In genomic region chrX:65846974-65847373, GRCh38 we compare ENCODE assay signal across 24 cellular contexts.
"Had no signal": no experiment of that assay in that cellular context is flagged by ENCODE, and none has a peak within 500 bp of the region (broad histone marks: within the 10 kb centered on the region; RNA-seq: fewer than 3 reads in every experiment).

No MANE protein-coding gene starts in this region.

- H3K4me1 ChIP-seq: left lung, lower lobe of right lung, right atrium auricular region, right lobe of liver, stomach, testis, thyroid gland, transverse colon, upper lobe of right lung had no signal

- H3K27ac ChIP-seq: left lung, lower lobe of right lung, ovary, right atrium auricular region, right lobe of liver, skin epidermis, stomach, testis, thyroid gland, transverse colon, upper lobe of right lung had no signal

- DNase-seq: hypothalamus; immature natural killer cell; kidney; left colon; left lung; lower lobe of right lung; mesendoderm; naive B cell; ovary; right lobe of liver; stimulated activated CD4-positive, alpha-beta T cell treated with anti-CD3 and anti-CD28 coated beads, Interleukin-12 subunit alpha, Interleukin-12 subunit beta, amount 100 ng/mL, for 4 hours; stimulated activated CD4-positive, alpha-beta T cell treated with anti-CD3 and anti-CD28 coated beads, Interleukin-15, amount 100 ng/mL, for 24 hours; stimulated activated CD4-positive, alpha-beta T cell treated with anti-CD3 and anti-CD28 coated beads, Interleukin-2, amount 100 ng/mL, for 24 hours; stimulated activated CD4-positive, alpha-beta T cell treated with anti-CD3 and anti-CD28 coated beads, Interleukin-4, amount 100 ng/mL, for 1 hour; stimulated activated naive B cell treated with anti-CD40 and anti-IgM and Interleukin-4, amounts not matched to agents 10 μg/mL and 1 μg/mL and 100 μg/mL, for 72 hours; stimulated activated naive CD8-positive, alpha-beta T cell treated with anti-CD3 and anti-CD28 coated beads, Interleukin-15, Interleukin-2, amounts not matched to agents 100 U/mL and 50 U/mL, for 24 hours; stomach; testis; thyroid gland; transverse colon; upper lobe of right lung had no signal

- H3K36me3 ChIP-seq: left lung, lower lobe of right lung, ovary, right atrium auricular region, right lobe of liver, stomach, thyroid gland, transverse colon, upper lobe of right lung had no signal

- H3K27me3 ChIP-seq: left lung, ovary, right atrium auricular region, right lobe of liver, stomach, testis, thyroid gland, transverse colon, upper lobe of right lung had no signal

- ATAC-seq: left colon; left lung; lower lobe of right lung; natural killer cell treated with Interleukin-12 subunit alpha and Interleukin-12 subunit beta and Interleukin-15 and Interleukin-18, amount 100 ng/mL, for 72 hours; right lobe of liver; stimulated activated naive B cell treated with anti-CD40 and anti-IgM and Interleukin-4, amounts not matched to agents 10 μg/mL and 1 μg/mL and 100 μg/mL, for 72 hours; stimulated activated naive CD8-positive, alpha-beta T cell treated with anti-CD3 and anti-CD28 coated beads, Interleukin-15, Interleukin-2, amounts not matched to agents 100 U/mL and 50 U/mL, for 24 hours; upper lobe of right lung had no signal

- H3K9me3 ChIP-seq: left lung, lower lobe of right lung, ovary, right atrium auricular region, right lobe of liver, stomach, testis, thyroid gland, transverse colon, upper lobe of right lung had no signal

- H3K4me3 ChIP-seq: left lung, lower lobe of right lung, ovary, right atrium auricular region, right lobe of liver, skin epidermis, stomach, testis, thyroid gland, transverse colon, upper lobe of right lung had no signal
